In the genomic region with DNA sequence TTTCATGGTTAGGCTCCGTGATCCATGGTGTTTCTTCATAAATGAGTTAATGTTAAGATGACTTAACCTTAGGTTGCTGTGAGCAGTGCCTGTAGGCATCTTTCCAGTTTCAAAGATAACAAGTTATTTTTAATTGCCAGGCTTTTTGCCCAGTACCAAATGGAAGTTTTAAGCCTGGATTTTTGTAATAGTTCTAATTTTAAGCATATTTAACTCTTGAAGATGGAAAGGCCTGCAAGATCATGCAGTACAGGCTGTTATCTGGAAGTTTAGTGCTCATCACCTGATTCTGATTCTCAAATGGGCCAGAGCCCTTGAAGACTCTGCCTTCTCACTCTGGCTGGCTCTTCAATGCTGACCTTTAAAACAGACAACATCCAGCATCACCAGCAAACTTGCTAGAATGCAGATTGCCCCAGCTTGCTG, we compare ENCODE assay signal across 11 cellular contexts.
DNase-seq lines count a peak whose midpoint lies in the region; ATAC-seq and TF ChIP-seq lines count a peak whose summit lies in the region.
"Had no signal": no experiment of that assay in that cellular context is flagged by ENCODE, and none has a peak within 500 bp of the region (broad histone marks: within the 10 kb centered on the region; RNA-seq: fewer than 3 reads in every experiment).

No MANE protein-coding gene starts in this region.

- H3K9me3 Mint-ChIP-seq in naive B cell (peaks cover 4 to 16% (median 10%) of the 10 kb centered on the region in 7 donors), endothelial cell (ENCODE audit: unreplicated experiment) (peaks cover 3% of the 10 kb centered on the region)

- H3K4me1 Mint-ChIP-seq in naive B cell (peaks cover 62 to 84% (median 83%) of the 10 kb centered on the region in 3 donors), endothelial cell (ENCODE audit: unreplicated experiment) (peaks cover 6% of the 10 kb centered on the region)

- H3K27me3 Mint-ChIP-seq in naive B cell (no peaks in the 10 kb centered on the region), endothelial cell (ENCODE audit: unreplicated experiment) (peaks cover 9% of the 10 kb centered on the region)

- TF ChIP-seq CTCF in AG09309 (IDR thresholded peaks at IDR 0.05; ENCODE audit: control insufficient read depth, insufficient read depth, low read depth, low read length, missing control alignments) (no peak), endothelial cell (IDR thresholded peaks at IDR 0.05; ENCODE audit: unreplicated experiment) (no peak)

- in situ Hi-C loops in ACHN (cut with HindIII; ENCODE audit: low pct_ligation_motif_present, low pct_unique_long_range_greater_than_20kb, low sequenced_read_pairs): no loop called here

- ATAC-seq in naive B cell (ENCODE audit: low read depth in 2 of 2): no peak

- H3K36me3 Mint-ChIP-seq in naive B cell (peaks cover 39 to 41% of the 10 kb centered on the region in 2 donors), endothelial cell (ENCODE audit: low read depth, unreplicated experiment) (peaks cover 34% of the 10 kb centered on the region)

- H3K4me3 ChIP-seq in AG09309 (ENCODE audit: control insufficient read depth, low read depth, low read length): no peak overlapping the region

- peak; percentile 78 for DNase-seq in AG09309 (ENCODE audit: low read depth)
- DNase-seq in HCEC 1CT: peak; percentile 16
- peak; percentile 48 for DNase-seq in dedifferentiated amniotic fluid mesenchymal stem cell (ENCODE audit: extremely low spot score)
- no peak for DNase-seq in naive B cell
- no peak for DNase-seq in ACHN
- DNase-seq in HT-29 (ENCODE audit: low spot score): no peak
- no peak for DNase-seq in endothelial cell (ENCODE audit: low spot score)
- DNase-seq in activated T-cell treated with anti-CD3 and anti-CD28 coated beads, Interleukin-2, amount 50 U/mL, for 1 hour: no peak
- DNase-seq: activated CD4-positive, alpha-beta T cell treated with anti-CD3 and anti-CD28 coated beads, Interleukin-2, amount 50 U/mL, for 1 hour; dermis blood vessel endothelial cell; NCI-H187 had no signal

- H3K4me3 Mint-ChIP-seq in naive B cell (peak overlapping the region in 5 of 8 donors; percentile 3 to 62 (median 33)), endothelial cell (ENCODE audit: unreplicated experiment) (no peak overlapping the region)

- H3K27ac Mint-ChIP-seq in naive B cell: peak overlapping the region in 2 of 6 donors; percentile 43 to 82
- no peak overlapping the region for H3K27ac Mint-ChIP-seq in endothelial cell (ENCODE audit: unreplicated experiment)

Comparison
In these comparisons a context has a peak if more than half of its experiments do, and no peak if none do; other contexts are left out.
1. DNase-seq: peak in AG09309 (single experiment), HCEC 1CT (single experiment) and dedifferentiated amniotic fluid mesenchymal stem cell (single experiment); none in naive B cell (single experiment), ACHN (single experiment), HT-29 (single experiment), endothelial cell (single experiment) and activated T-cell treated with anti-CD3 and anti-CD28 coated beads, Interleukin-2, amount 50 U/mL, for 1 hour (single experiment).